ENCODE assay signal across 2 cellular contexts in genomic region chr13:50730496-50731171, GRCh38.
TF ChIP-seq lines count a peak whose summit lies in the region.

No MANE protein-coding gene starts in this region.

TF ChIP-seq in SK-N-SH, 30 proteins besides CTCF, POLR2A, EP300 and RAD21:
- no peak for TF ChIP-seq ZBTB33 (IDR thresholded peaks at IDR 0.05; ENCODE audit: borderline replicate concordance, low read depth)
- no peak for TF ChIP-seq NFIC (IDR thresholded peaks at IDR 0.05; ENCODE audit: borderline replicate concordance)
- TF ChIP-seq MAX (IDR thresholded peaks at IDR 0.05; ENCODE audit: low read depth) = no peak
- no peak for TF ChIP-seq PBX3 (IDR thresholded peaks at IDR 0.05)
- no peak for TF ChIP-seq POLR2AphosphoS5 (IDR thresholded peaks at IDR 0.05; ENCODE audit: low read depth, low read length)
- no peak for TF ChIP-seq FOSL2 (IDR thresholded peaks at IDR 0.05; ENCODE audit: borderline replicate concordance, low read depth)
- no peak for TF ChIP-seq YY1 (IDR thresholded peaks at IDR 0.05; ENCODE audit: low read depth)
- TF ChIP-seq NRF1 (IDR thresholded peaks at IDR 0.05; ENCODE audit: low read depth, low read length) = no peak
- TF ChIP-seq USF2 (IDR thresholded peaks at IDR 0.05; ENCODE audit: borderline replicate concordance, low read depth, low read length) = no peak
- TF ChIP-seq EZH2phosphoT487 (IDR thresholded peaks at IDR 0.05; ENCODE audit: borderline replicate concordance, low read depth) = no peak
- no peak for TF ChIP-seq FOXM1 (IDR thresholded peaks at IDR 0.05; ENCODE audit: low read depth)
- TF ChIP-seq RCOR1 (IDR thresholded peaks at IDR 0.05; ENCODE audit: low read length) = no peak
- no peak for TF ChIP-seq MXI1 (IDR thresholded peaks at IDR 0.05; ENCODE audit: low read depth, low read length)
- no peak for TF ChIP-seq TCF12 (IDR thresholded peaks at IDR 0.05)
- no peak for TF ChIP-seq TAF1 (IDR thresholded peaks at IDR 0.05; ENCODE audit: borderline replicate concordance, low read depth, low read length)
- no peak for TF ChIP-seq FOXJ3 (CRISPR knock-in tag; IDR thresholded peaks at IDR 0.05)
- no peak for TF ChIP-seq CHD2 (IDR thresholded peaks at IDR 0.05; ENCODE audit: low read length, partially characterized antibody)

TF ChIP-seq in SK-N-SH treated with all-trans-retinoic acid at 6 μM for 48 hours, 23 proteins besides CTCF, POLR2A, EP300 and RAD21 (continued from another document):
- no peak for TF ChIP-seq ZFP3 (CRISPR knock-in tag; IDR thresholded peaks at IDR 0.05)
- TF ChIP-seq ZC3H10 (CRISPR knock-in tag; IDR thresholded peaks at IDR 0.05) = no peak
- TF ChIP-seq ZNF70 (CRISPR knock-in tag; IDR thresholded peaks at IDR 0.05) = no peak
- no peak for TF ChIP-seq TCF4 (CRISPR knock-in tag; IDR thresholded peaks at IDR 0.05; ENCODE audit: borderline replicate concordance)
- no peak for TF ChIP-seq PATZ1 (CRISPR knock-in tag; IDR thresholded peaks at IDR 0.05; ENCODE audit: borderline replicate concordance)
- TF ChIP-seq CSRNP3 (CRISPR knock-in tag; IDR thresholded peaks at IDR 0.05) = no peak
- TF ChIP-seq TSHZ2 (CRISPR knock-in tag; IDR thresholded peaks at IDR 0.05) = no peak
- no peak for TF ChIP-seq POU6F1 (CRISPR knock-in tag; IDR thresholded peaks at IDR 0.05; ENCODE audit: borderline replicate concordance, low read depth)
